In the genomic region with DNA sequence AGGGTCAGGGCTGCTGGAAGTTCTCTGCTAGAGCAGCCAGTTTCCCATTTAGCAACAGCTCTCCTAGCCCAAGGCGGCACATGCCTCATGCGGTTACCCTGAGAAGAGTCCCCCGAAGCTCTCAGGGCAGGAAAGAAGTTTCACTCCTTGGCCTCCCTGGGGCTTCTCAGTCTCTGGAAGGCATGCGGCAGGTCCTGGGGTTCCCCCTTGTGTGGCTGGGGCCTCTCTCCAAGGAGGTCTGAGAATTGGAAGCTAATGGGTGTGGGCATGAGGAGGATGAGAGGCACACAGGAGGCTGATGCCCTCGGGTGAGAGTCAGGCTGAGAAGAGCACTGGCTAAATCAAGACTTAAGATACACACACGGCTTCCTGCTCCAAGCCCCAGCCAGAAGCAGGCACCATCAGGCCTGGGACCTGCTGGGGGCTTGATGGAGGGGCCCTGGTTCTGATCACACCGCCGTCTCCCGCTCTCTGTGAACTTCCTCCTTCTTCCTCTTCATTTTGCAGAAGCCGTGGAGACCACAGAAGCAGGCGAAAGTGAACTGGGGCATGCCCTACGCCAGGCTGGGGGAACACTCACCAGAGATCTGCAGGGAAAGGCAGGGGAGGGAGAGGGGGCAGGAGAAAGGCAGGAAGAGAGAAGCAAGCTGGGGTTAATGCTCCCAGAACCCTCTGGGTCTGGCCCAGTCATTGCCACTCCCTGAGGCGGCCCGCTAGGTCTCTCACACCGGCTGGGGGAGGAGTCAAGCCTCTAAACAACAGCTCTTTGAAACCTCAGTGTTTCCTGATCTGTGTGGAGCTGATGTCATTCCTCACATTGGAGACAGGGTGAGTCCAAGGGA, we compare ENCODE assay signal across 7 cellular contexts. TPM values are rescaled to one million over a fixed set of nuclear protein-coding genes. Genes with fewer than 3 reads are reported as not detected.
DNase-seq lines count a peak whose midpoint lies in the region; ATAC-seq and TF ChIP-seq lines count a peak whose summit lies in the region.

No MANE protein-coding gene starts in this region.

- H3K36me3 ChIP-seq in PC-3 (ENCODE audit: low read depth, low read length) = no peaks in the 10 kb centered on the region
- H3K36me3 ChIP-seq in gastroesophageal sphincter = no peaks in the 10 kb centered on the region

- DNase-seq in PC-3 = peak; percentile 90
- peak; percentile 60 for DNase-seq in activated T-cell treated with anti-CD3 and anti-CD28 coated beads, Interleukin-2, amount 50 U/mL, for 4 hours
- peak; percentile 10 for DNase-seq in pulmonary artery endothelial cell (ENCODE audit: low read depth, low spot score)

- peak overlapping the region; percentile 75 for H3K4me3 Mint-ChIP-seq in activated T-cell treated with anti-CD3 and anti-CD28 coated beads, Interleukin-2, amount 50 U/mL, for 4 hours

- BruUV-seq in PC-3 (replicated peaks; lab: Mats Ljungman, UMichigan) = no TSS peak

- no peaks in the 10 kb centered on the region for H3F3A ChIP-seq in PC-3 (ENCODE audit: low read length, unreplicated experiment)

- no peaks in the 10 kb centered on the region for H3K9me3 Mint-ChIP-seq in activated T-cell treated with anti-CD3 and anti-CD28 coated beads, Interleukin-2, amount 50 U/mL, for 4 hours

- WGBS in gastroesophageal sphincter (ENCODE audit: low coverage in 1 of 2), 2 donors = 38 to 59% methylated on average over 5 to 8 of the region's 15 CpGs

- POLR2A ChIA-PET in PC-3 (lab: Charles Lee; ENCODE audit: unreplicated experiment) = interaction anchor here (0.5 to 0.9 kb wide), 2 partner anchors 9 to 22 kb away, joined by 3 to 9 read pairs; no protein-coding TSS in a partner anchor

- peak overlapping the region; percentile 6; the same call in 1 of the 2 replicates for H3K9ac ChIP-seq in PC-3 (ENCODE audit: low read length)

- intact Hi-C loops in PC-3 (cut with micrococcal nuclease) = no loop called here

- no peak overlapping the region for H3K4me2 ChIP-seq in PC-3 (ENCODE audit: low read length)

- H3K27me3 ChIP-seq in PC-3 (ENCODE audit: low read length) = no peaks in the 10 kb centered on the region
- peaks cover 10% of the 10 kb centered on the region for H3K27me3 ChIP-seq in gastroesophageal sphincter

- H4K20me1 ChIP-seq in PC-3 (ENCODE audit: low read length) = no peaks in the 10 kb centered on the region

- ATAC-seq in GM19043 (IDR thresholded peaks at IDR 0.05; ENCODE audit: low read depth, unreplicated experiment) = peak; percentile 54
- peak; percentile 72 for ATAC-seq in HG03378 (IDR thresholded peaks at IDR 0.05; ENCODE audit: unreplicated experiment)
- peak; percentile 95 for ATAC-seq in PC-3
- ATAC-seq in activated T-cell treated with anti-CD3 and anti-CD28 coated beads, Interleukin-2, amount 50 U/mL, for 4 hours = peak; percentile 96
- ATAC-seq in gastroesophageal sphincter = peak; percentile 44
- ATAC-seq in HG02840 (IDR thresholded peaks at IDR 0.05; ENCODE audit: low FRiP score, unreplicated experiment) = no peak

- H3K9me2 ChIP-seq in PC-3 (replicated peaks; ENCODE audit: low read length) = no peaks in the 10 kb centered on the region

- H3K4me3 ChIP-seq in PC-3 (ENCODE audit: low read length) = no peak overlapping the region
- H3K4me3 ChIP-seq in gastroesophageal sphincter = peak overlapping the region in 1 of 2 donors; percentile 2

- peaks cover 25% of the 10 kb centered on the region for H3K4me1 Mint-ChIP-seq in activated T-cell treated with anti-CD3 and anti-CD28 coated beads, Interleukin-2, amount 50 U/mL, for 4 hours (ENCODE audit: low read depth)

- TF ChIP-seq CTCF in PC-3 (conservative IDR thresholded peaks at IDR 0.05; ENCODE audit: low read depth, low read length) (no peak), gastroesophageal sphincter (IDR thresholded peaks at IDR 0.05) (no peak)

- no peaks in the 10 kb centered on the region for H3K27me3 Mint-ChIP-seq in activated T-cell treated with anti-CD3 and anti-CD28 coated beads, Interleukin-2, amount 50 U/mL, for 4 hours (ENCODE audit: low read depth)

- no peaks in the 10 kb centered on the region for H3K36me3 Mint-ChIP-seq in activated T-cell treated with anti-CD3 and anti-CD28 coated beads, Interleukin-2, amount 50 U/mL, for 4 hours (ENCODE audit: insufficient read depth)

- no peak overlapping the region for H2AFZ ChIP-seq in PC-3 (ENCODE audit: low read length)

- H3K9me3 ChIP-seq in PC-3 (ENCODE audit: low read length) = no peaks in the 10 kb centered on the region
- no peaks in the 10 kb centered on the region for H3K9me3 ChIP-seq in gastroesophageal sphincter

- H3K4me1 ChIP-seq in PC-3 (ENCODE audit: insufficient read depth, low read length) (peaks cover 25% of the 10 kb centered on the region), gastroesophageal sphincter (peaks cover 0 to 71% (median 12%) of the 10 kb centered on the region in 3 donors)

- TF ChIP-seq POLR2A in gastroesophageal sphincter (IDR thresholded peaks at IDR 0.05) = no peak

- H3K27ac ChIP-seq in PC-3 (ENCODE audit: low read length) = peak overlapping the region; percentile 66
- H3K27ac ChIP-seq in gastroesophageal sphincter = peak overlapping the region in 3 of 4 donors; percentile 4 to 50 (median 47)

- no peak for TF ChIP-seq EP300 in gastroesophageal sphincter (IDR thresholded peaks at IDR 0.05)

- no peaks in the 10 kb centered on the region for H3K79me2 ChIP-seq in PC-3 (ENCODE audit: low read length)

- CTCF ChIA-PET in PC-3 (lab: Charles Lee) = interaction anchor here (0.5 to 1.3 kb wide), 5 partner anchors 9 to 45 kb away, joined by 3 to 5 read pairs (median 3); no protein-coding TSS in a partner anchor

RNA-seq across cellular contexts. Expression of gene BLACAT1, which starts 15.1 kb away (rescaled TPM):
- total RNA-seq in PC-3 (2014; rRNA removed) (1.5 and 1.6 TPM in 2 replicates), gastroesophageal sphincter (not detected), pulmonary artery endothelial cell (not detected in 2 replicates)
- total RNA-seq in activated T-cell treated with anti-CD3 and anti-CD28 coated beads, Interleukin-2, amount 50 U/mL, for 4 hours = under 1 TPM in 2 of 3 donors, not detected in 1; 0.11 to 0.13 TPM

RNA-seq across cellular contexts. Expression of gene LEMD1, which starts 18.8 kb away (rescaled TPM):
- total RNA-seq in PC-3 (2014; rRNA removed) = 4.0 TPM in 1 of 2 replicates, not detected in the other
- under 1 TPM in 1 of 3 donors, not detected in 2; 0.74 TPM for total RNA-seq in activated T-cell treated with anti-CD3 and anti-CD28 coated beads, Interleukin-2, amount 50 U/mL, for 4 hours
- total RNA-seq in gastroesophageal sphincter = not detected
- total RNA-seq in pulmonary artery endothelial cell = not detected in 2 replicates

Comparison
In these comparisons a context has a peak if more than half of its experiments do, and no peak if none do; other contexts are left out.
1. DNase-seq: peak in every context shown above with its lines; median percentile 90 in PC-3; 60 in activated T-cell treated with anti-CD3 and anti-CD28 coated beads, Interleukin-2, amount 50 U/mL, for 4 hours; 10 in pulmonary artery endothelial cell.